In the genomic region with DNA sequence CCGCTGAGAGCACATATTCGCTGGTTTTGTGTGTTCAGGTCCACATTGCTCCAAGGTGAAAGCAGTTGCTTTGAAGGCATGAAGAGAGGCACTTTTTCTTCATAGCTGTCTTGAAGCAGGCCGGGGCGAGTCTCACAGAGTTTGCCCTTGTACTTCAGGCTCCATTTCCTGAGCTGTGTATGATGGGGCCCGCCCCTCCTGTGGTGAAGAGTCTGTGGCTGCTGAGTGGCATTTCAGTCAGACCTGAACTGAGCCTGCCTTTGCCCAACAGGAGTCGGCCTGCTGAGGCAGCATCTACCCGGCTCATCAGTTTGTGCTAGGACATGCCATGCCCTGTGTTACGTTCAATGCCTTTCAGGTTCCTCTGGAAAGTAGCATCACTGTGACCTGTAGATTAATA, we compare ENCODE assay signal across 10 cellular contexts. TPM values are rescaled to one million over a fixed set of nuclear protein-coding genes. Genes with fewer than 3 reads are reported as not detected.
A peak's percentile ranks its signal among the peaks of the same experiment; 100 is the strongest.
DNase-seq lines count a peak whose midpoint lies in the region; ATAC-seq lines count a peak whose summit lies in the region.
"Had no signal": no experiment of that assay in that cellular context is flagged by ENCODE, and none has a peak within 500 bp of the region (broad histone marks: within the 10 kb centered on the region; RNA-seq: fewer than 3 reads in every experiment).

No MANE protein-coding gene starts in this region.

- CTCF ChIA-PET in activated CD4-positive, alpha-beta T cell treated with anti-CD3 and anti-CD28 coated beads, Interleukin-2, amount 10 ng/mL, durations not matched to agents 7 days and 5 days (lab: Charles Lee), result interaction anchor here (0.5 to 3.5 kb wide), 5 partner anchors 10 to 464 kb away, joined by 3 to 17 read pairs (median 4); no protein-coding TSS in a partner anchor

- ATAC-seq in GM21825 (IDR thresholded peaks at IDR 0.05; ENCODE audit: unreplicated experiment), result peak; percentile 64
- ATAC-seq in GM18519 (IDR thresholded peaks at IDR 0.05; ENCODE audit: low FRiP score, unreplicated experiment), result no peak

- DNase-seq in activated CD4-positive, alpha-beta T cell treated with anti-CD3 and anti-CD28 coated beads, Interleukin-2, amount 10 ng/mL, durations not matched to agents 7 days and 5 days, result peak; percentile 91
- peak; percentile 72 to 79 (median 74) for DNase-seq in effector memory CD4-positive, alpha-beta T cell
- DNase-seq in stimulated activated CD8-positive, alpha-beta memory T cell treated with anti-CD3 and anti-CD28 coated beads, Interleukin-4, amount 100 ng/mL, for 1 hour (ENCODE audit: low read depth in 2 of 2, low spot score in 1 of 2), result peak; percentile 43 to 66
- DNase-seq in NAMALWA (ENCODE audit: low spot score) (no peak), HCEC 1CT (no peak), NCI-H146 treated with DMSO at 0.1 percent for 48 hours (lab: John Stamatoyannopoulos, UW; ENCODE audit: unreplicated experiment) (no peak)

- peaks cover 71% of the 10 kb centered on the region for H3K36me3 Mint-ChIP-seq in activated CD4-positive, alpha-beta T cell treated with anti-CD3 and anti-CD28 coated beads, Interleukin-2, amount 10 ng/mL, durations not matched to agents 7 days and 5 days (ENCODE audit: low read depth)

- no peaks in the 10 kb centered on the region for H3K27me3 ChIP-seq in effector memory CD4-positive, alpha-beta T cell (replicated peaks; ENCODE audit: control insufficient read depth, insufficient read depth, low read length, poor library complexity, severe bottlenecking)

- H3K27ac ChIP-seq in effector memory CD4-positive, alpha-beta T cell (ENCODE audit: insufficient read depth, low read length, poor library complexity, severe bottlenecking), result peak overlapping the region; percentile 80

- peaks cover 78% of the 10 kb centered on the region for H3K4me1 ChIP-seq in effector memory CD4-positive, alpha-beta T cell (ENCODE audit: control insufficient read depth, insufficient read depth, low read length, poor library complexity, severe bottlenecking)

- H3K36me3 ChIP-seq in effector memory CD4-positive, alpha-beta T cell (ENCODE audit: control insufficient read depth, insufficient read depth, low read length), result no peaks in the 10 kb centered on the region

- peak overlapping the region; percentile 96 for H3K27ac Mint-ChIP-seq in activated CD4-positive, alpha-beta T cell treated with anti-CD3 and anti-CD28 coated beads, Interleukin-2, amount 10 ng/mL, durations not matched to agents 7 days and 5 days

- no peaks in the 10 kb centered on the region for H3K9me3 Mint-ChIP-seq in activated CD4-positive, alpha-beta T cell treated with anti-CD3 and anti-CD28 coated beads, Interleukin-2, amount 10 ng/mL, durations not matched to agents 7 days and 5 days

- peak overlapping the region; percentile 69 for H3K4me3 Mint-ChIP-seq in activated CD4-positive, alpha-beta T cell treated with anti-CD3 and anti-CD28 coated beads, Interleukin-2, amount 10 ng/mL, durations not matched to agents 7 days and 5 days

- H3K4me3 ChIP-seq in effector memory CD4-positive, alpha-beta T cell (ENCODE audit: insufficient read depth, low read depth, low read length, poor library complexity, severe bottlenecking), result peak overlapping the region; percentile 26
- H3K4me3 ChIP-seq: skin epidermis had no signal

- no peaks in the 10 kb centered on the region for H3K27me3 Mint-ChIP-seq in activated CD4-positive, alpha-beta T cell treated with anti-CD3 and anti-CD28 coated beads, Interleukin-2, amount 10 ng/mL, durations not matched to agents 7 days and 5 days

- H3K4me1 Mint-ChIP-seq in activated CD4-positive, alpha-beta T cell treated with anti-CD3 and anti-CD28 coated beads, Interleukin-2, amount 10 ng/mL, durations not matched to agents 7 days and 5 days, result peaks cover 93% of the 10 kb centered on the region

- POLR2A ChIA-PET in activated CD4-positive, alpha-beta T cell treated with anti-CD3 and anti-CD28 coated beads, Interleukin-2, amount 10 ng/mL, durations not matched to agents 7 days and 5 days (lab: Charles Lee), result interaction anchor here (0.6 kb wide), 1 partner anchor 11 kb away, joined by 3 read pairs; no protein-coding TSS in a partner anchor

- H3K9me3 ChIP-seq in effector memory CD4-positive, alpha-beta T cell (ENCODE audit: control insufficient read depth, low read length), result no peaks in the 10 kb centered on the region

RNA-seq across cellular contexts. Expression of a gene that starts 44.4 kb away (rescaled TPM):
- under 1 TPM in 1 of 2 experiments, not detected in 1; 0.10 TPM for total RNA-seq in activated CD4-positive, alpha-beta T cell treated with anti-CD3 and anti-CD28 coated beads, Interleukin-2, amount 10 ng/mL, durations not matched to agents 7 days and 5 days
- total RNA-seq: fibroblast of lung had no signal

Comparison
In these comparisons a context has a peak if more than half of its experiments do, and no peak if none do; other contexts are left out.
1. DNase-seq: peak in activated CD4-positive, alpha-beta T cell treated with anti-CD3 and anti-CD28 coated beads, Interleukin-2, amount 10 ng/mL, durations not matched to agents 7 days and 5 days (single experiment), effector memory CD4-positive, alpha-beta T cell (3 of 3) and stimulated activated CD8-positive, alpha-beta memory T cell treated with anti-CD3 and anti-CD28 coated beads, Interleukin-4, amount 100 ng/mL, for 1 hour (2 of 2); none in NAMALWA (single experiment), HCEC 1CT (single experiment) and NCI-H146 treated with DMSO at 0.1 percent for 48 hours (single experiment).